ENCODE assay signal across 8 cellular contexts in the genomic region with DNA sequence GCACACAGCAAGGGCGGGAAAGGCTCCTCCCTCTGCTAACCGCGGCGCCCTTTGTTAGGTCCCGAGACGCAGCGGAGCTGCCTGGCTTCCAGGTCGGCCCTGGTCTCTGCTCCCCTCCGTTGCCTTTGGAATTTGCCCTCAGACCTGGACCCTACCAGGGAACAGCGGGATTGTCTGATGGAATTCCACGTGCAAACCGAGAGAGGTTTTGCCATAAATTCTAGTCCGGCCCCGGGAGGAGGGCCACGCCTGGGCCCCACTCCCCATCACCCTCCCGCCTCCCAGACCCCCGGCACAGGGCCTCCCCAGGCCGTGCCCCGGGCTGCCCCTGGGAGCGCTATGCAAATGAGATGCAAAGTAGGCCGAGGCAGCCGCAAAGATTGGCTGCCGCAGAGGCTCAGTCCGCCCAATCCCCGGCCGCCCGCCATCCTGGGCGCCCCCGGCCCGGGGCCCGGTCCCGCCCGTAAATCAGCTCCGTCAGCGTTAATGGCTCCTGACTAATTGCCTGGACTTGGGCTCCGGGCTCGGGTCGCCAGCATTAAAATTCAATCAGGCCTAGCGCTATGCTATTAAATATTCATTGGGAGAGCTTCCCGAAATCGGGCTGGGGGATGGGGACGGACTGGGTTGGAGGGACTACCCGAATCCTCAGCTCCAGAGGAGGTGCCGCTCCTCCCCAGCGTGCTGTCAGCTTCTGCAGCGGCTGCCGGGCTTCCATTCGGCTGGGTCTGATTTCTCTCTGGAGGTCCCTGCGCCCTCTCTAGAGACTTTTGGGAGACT. TPM values are rescaled to one million over a fixed set of nuclear protein-coding genes. Genes with fewer than 3 reads are reported as not detected.
DNase-seq lines count a peak whose midpoint lies in the region; ATAC-seq and TF ChIP-seq lines count a peak whose summit lies in the region.

No MANE protein-coding gene starts in this region.

- H2BK12ac ChIP-seq in mesenchymal stem cell (ENCODE audit: low read length in 2 of 2): peak overlapping the region; percentile 10 to 71

- peak overlapping the region; percentile 44 to 47 for H3K18ac ChIP-seq in mesenchymal stem cell (ENCODE audit: low read depth in 1 of 2, low read length in 2 of 2)

- DNase-seq in ACHN: peak; percentile 91
- peak; percentile 67 for DNase-seq in NCI-H146 (lab: John Stamatoyannopoulos, UW)
- DNase-seq in cerebellar cortex (ENCODE audit: low spot score): peak; percentile 84
- peak; percentile 65 for DNase-seq in mesenchymal stem cell
- no peak for DNase-seq in suprapubic skin (ENCODE audit: low spot score in 2 of 2)
- DNase-seq in HAP-1 (ENCODE audit: low spot score in 2 of 2): no peak

- TF ChIP-seq EP300 in suprapubic skin (IDR thresholded peaks at IDR 0.05): no peak

- peak overlapping the region in 1 of 2 experiments; percentile 1 for H3K14ac ChIP-seq in mesenchymal stem cell (ENCODE audit: low read length in 2 of 2)

- H2BK120ac ChIP-seq in mesenchymal stem cell (ENCODE audit: low read depth, low read length): peak overlapping the region; percentile 75

- no peak for TF ChIP-seq CTCF in suprapubic skin (IDR thresholded peaks at IDR 0.05)

- H4K8ac ChIP-seq in mesenchymal stem cell (ENCODE audit: low read length): peak overlapping the region; percentile 87

- peak overlapping the region; percentile 27 to 32 for H3K4ac ChIP-seq in mesenchymal stem cell (ENCODE audit: low read depth in 1 of 2, low read length in 2 of 2)

- H2AK5ac ChIP-seq in mesenchymal stem cell (ENCODE audit: low read length, severe bottlenecking): no peak overlapping the region

- H3K9me3 ChIP-seq in mesenchymal stem cell (ENCODE audit: control insufficient read depth, low read length) (no peaks in the 10 kb centered on the region), suprapubic skin (no peaks in the 10 kb centered on the region), HAP-1 (no peaks in the 10 kb centered on the region)

- H2BK15ac ChIP-seq in mesenchymal stem cell (ENCODE audit: low read depth, poor library complexity, severe bottlenecking): peak overlapping the region; percentile 76

- H3K27me3 ChIP-seq in mesenchymal stem cell (ENCODE audit: control insufficient read depth in 1 of 2, insufficient read depth in 1 of 2, low read length in 2 of 2) (peaks cover 29 to 48% of the 10 kb centered on the region in 2 experiments), suprapubic skin (peaks cover 19% of the 10 kb centered on the region), HAP-1 (ENCODE audit: low read depth) (no peaks in the 10 kb centered on the region)

- TF ChIP-seq POLR2A in suprapubic skin (IDR thresholded peaks at IDR 0.05): no peak

- H3K4me3 ChIP-seq in mesenchymal stem cell (ENCODE audit: insufficient read depth in 1 of 2, low read depth in 1 of 2, low read length in 2 of 2) (peak overlapping the region; percentile 46 to 63), suprapubic skin (peak overlapping the region; percentile 43), HAP-1 (no peak overlapping the region)

- no peak for ATAC-seq in HG02759 (IDR thresholded peaks at IDR 0.05; ENCODE audit: unreplicated experiment)
- no peak for ATAC-seq in HG02610 (IDR thresholded peaks at IDR 0.05; ENCODE audit: unreplicated experiment)

- no peaks in the 10 kb centered on the region for H3K79me1 ChIP-seq in mesenchymal stem cell (replicated peaks; ENCODE audit: low read length, poor library complexity, severe bottlenecking)

- H3K9ac ChIP-seq in mesenchymal stem cell (ENCODE audit: low read length): peak overlapping the region; percentile 54

- in situ Hi-C loops in ACHN (cut with HindIII; ENCODE audit: low pct_ligation_motif_present, low pct_unique_long_range_greater_than_20kb, low sequenced_read_pairs) (no loop called here), HAP-1 (cut with MboI; ENCODE audit: low sequenced_read_pairs) (no loop called here)

- H2BK5ac ChIP-seq in mesenchymal stem cell (ENCODE audit: low read depth, low read length, poor library complexity, severe bottlenecking): no peak overlapping the region

- H3K4me1 ChIP-seq in mesenchymal stem cell (ENCODE audit: control insufficient read depth, insufficient read depth, low read depth, low read length): peaks cover 28% of the 10 kb centered on the region
- peaks cover 20% of the 10 kb centered on the region for H3K4me1 ChIP-seq in suprapubic skin
- H3K4me1 ChIP-seq in HAP-1: peaks cover 14% of the 10 kb centered on the region

- H3K27ac ChIP-seq in mesenchymal stem cell (ENCODE audit: low read length, poor library complexity, severe bottlenecking): no peak overlapping the region
- no peak overlapping the region for H3K27ac ChIP-seq in suprapubic skin

- H3K23ac ChIP-seq in mesenchymal stem cell (ENCODE audit: low read length in 2 of 2): no peak overlapping the region

- 2% methylated on average over 49 of the region's 49 CpGs for WGBS in mesenchymal stem cell
- 14% methylated on average over 39 of the region's 49 CpGs for WGBS in suprapubic skin

- peak overlapping the region; percentile 58 for H2AFZ ChIP-seq in mesenchymal stem cell (ENCODE audit: low read depth, low read length)

- H4K91ac ChIP-seq in mesenchymal stem cell (ENCODE audit: low read length): peak overlapping the region; percentile 58

- peak overlapping the region; percentile 88 for H3K4me2 ChIP-seq in mesenchymal stem cell (ENCODE audit: low read length, poor library complexity, severe bottlenecking)

- H3K36me3 ChIP-seq in mesenchymal stem cell (ENCODE audit: control insufficient read depth in 1 of 2, insufficient read depth in 2 of 2, low read depth in 1 of 2, low read length in 2 of 2) (no peaks in the 10 kb centered on the region), suprapubic skin (no peaks in the 10 kb centered on the region), HAP-1 (replicated peaks) (no peaks in the 10 kb centered on the region)

RNA-seq across cellular contexts. Expression of a gene that starts 15.6 kb away (rescaled TPM):
- 0.62 TPM for polyA plus RNA-seq in mesenchymal stem cell (2013, experiment 1 of 2)
- 0.71 TPM for polyA plus RNA-seq in mesenchymal stem cell (2013, experiment 2 of 2)
- under 1 TPM; 0.16 to 0.40 (median 0.32) TPM for total RNA-seq in suprapubic skin

RNA-seq across cellular contexts. Expression of a gene that starts 23.8 kb away (rescaled TPM):
- polyA plus RNA-seq in mesenchymal stem cell (2013, experiment 1 of 2): 3.7 TPM
- polyA plus RNA-seq in mesenchymal stem cell (2013, experiment 2 of 2): 3.2 TPM
- total RNA-seq in suprapubic skin: not detected

RNA-seq across cellular contexts. Expression of a gene that starts 43.2 kb away (rescaled TPM):
- polyA plus RNA-seq in mesenchymal stem cell (2013, experiment 1 of 2): 158 TPM
- 162 TPM for polyA plus RNA-seq in mesenchymal stem cell (2013, experiment 2 of 2)
- 10 to 100 TPM; 31.2 to 43.4 (median 39.0) TPM for total RNA-seq in suprapubic skin

Comparison
In these comparisons a context has a peak if more than half of its experiments do, and no peak if none do; other contexts are left out.
1. DNase-seq: peak in ACHN (single experiment), NCI-H146 (single experiment), cerebellar cortex (single experiment) and mesenchymal stem cell (single experiment); none in suprapubic skin (0 of 2) and HAP-1 (0 of 2).